Comparison of ENCODE assay signal across 1 cellular context in the genomic region with DNA sequence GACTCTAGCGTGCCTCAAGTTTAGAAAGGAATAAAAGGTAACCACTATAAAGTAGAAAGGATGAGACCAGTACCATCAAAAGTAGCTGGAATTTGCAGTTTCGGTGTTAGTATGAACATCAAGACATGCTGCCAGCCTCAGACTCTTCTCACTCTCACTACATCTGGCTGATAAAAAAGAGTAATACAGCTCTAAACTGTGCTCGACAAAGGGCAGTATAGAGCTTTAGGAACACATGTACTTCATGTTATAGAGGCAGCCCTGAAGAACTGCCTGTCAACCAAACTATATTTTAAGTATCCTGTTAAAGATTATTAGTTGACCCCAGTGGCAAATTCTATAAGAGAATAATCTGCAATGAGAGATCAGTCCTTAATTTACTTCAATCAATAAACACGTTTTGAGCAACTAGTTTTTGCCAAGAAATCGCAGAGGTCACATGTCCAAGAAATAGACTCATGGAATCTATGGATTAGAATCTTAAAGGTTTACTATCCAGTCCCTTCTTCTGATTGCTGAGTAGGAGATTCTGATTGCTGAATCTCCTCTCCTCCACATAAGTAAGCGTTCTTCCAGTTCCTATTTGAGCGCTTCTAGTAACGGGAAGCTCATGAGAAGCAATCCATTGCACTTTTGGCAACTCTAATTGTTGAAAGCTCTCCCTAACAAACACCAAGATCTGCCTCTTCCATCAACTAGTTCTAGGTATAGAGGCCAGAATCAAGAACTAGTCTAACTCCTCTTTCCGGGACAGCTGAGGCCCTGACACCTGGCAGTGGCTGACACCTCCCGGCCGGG.
TF ChIP-seq lines count a peak whose summit lies in the region.

No MANE protein-coding gene starts in this region.

TF ChIP-seq in GM23338, 12 proteins besides CTCF, POLR2A, EP300 and RAD21 (continued from another document):
- TF ChIP-seq REST (IDR thresholded peaks at IDR 0.05; ENCODE audit: unreplicated experiment) (no peak), ZNF331 (CRISPR knock-in tag; IDR thresholded peaks at IDR 0.05; ENCODE audit: low read depth) (no peak), ZNF114 (CRISPR knock-in tag; IDR thresholded peaks at IDR 0.05) (no peak), ZNF462 (CRISPR knock-in tag; IDR thresholded peaks at IDR 0.05) (no peak), EZH2 (IDR thresholded peaks at IDR 0.05; ENCODE audit: low read depth, unreplicated experiment) (no peak), JUNB (IDR thresholded peaks at IDR 0.05; ENCODE audit: unreplicated experiment) (no peak), STAT1 (IDR thresholded peaks at IDR 0.05; ENCODE audit: unreplicated experiment) (no peak), POLR2AphosphoS5 (IDR thresholded peaks at IDR 0.05; ENCODE audit: low read depth) (no peak), EZH2phosphoT487 (IDR thresholded peaks at IDR 0.05; ENCODE audit: unreplicated experiment) (no peak)
- TF ChIP-seq, protein P1, sequence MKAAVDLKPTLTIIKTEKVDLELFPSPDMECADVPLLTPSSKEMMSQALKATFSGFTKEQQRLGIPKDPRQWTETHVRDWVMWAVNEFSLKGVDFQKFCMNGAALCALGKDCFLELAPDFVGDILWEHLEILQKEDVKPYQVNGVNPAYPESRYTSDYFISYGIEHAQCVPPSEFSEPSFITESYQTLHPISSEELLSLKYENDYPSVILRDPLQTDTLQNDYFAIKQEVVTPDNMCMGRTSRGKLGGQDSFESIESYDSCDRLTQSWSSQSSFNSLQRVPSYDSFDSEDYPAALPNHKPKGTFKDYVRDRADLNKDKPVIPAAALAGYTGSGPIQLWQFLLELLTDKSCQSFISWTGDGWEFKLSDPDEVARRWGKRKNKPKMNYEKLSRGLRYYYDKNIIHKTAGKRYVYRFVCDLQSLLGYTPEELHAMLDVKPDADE (IDR thresholded peaks at IDR 0.05): no peak
